14 cellular contexts compared by ENCODE assay signal in the genomic region with DNA sequence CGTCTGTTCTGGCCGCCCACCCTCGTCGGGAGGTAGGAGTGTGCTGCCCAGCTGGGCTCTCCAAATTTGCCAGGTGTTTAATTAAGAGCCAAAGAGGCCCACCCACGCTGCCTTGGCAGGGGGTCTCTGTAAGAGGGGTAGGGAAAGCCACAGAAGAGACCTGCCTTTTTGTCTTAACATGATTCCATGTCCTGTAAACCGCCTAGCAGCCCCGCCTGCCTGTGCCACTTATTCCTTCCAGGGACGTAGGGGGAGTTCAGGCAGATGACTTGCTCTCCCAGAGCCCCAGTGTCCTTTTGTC. TPM values are rescaled to one million over a fixed set of nuclear protein-coding genes. Genes with fewer than 3 reads are reported as not detected.
DNase-seq lines count a peak whose midpoint lies in the region; ATAC-seq and TF ChIP-seq lines count a peak whose summit lies in the region.
"Had no signal": no experiment of that assay in that cellular context is flagged by ENCODE, and none has a peak within 500 bp of the region (broad histone marks: within the 10 kb centered on the region; RNA-seq: fewer than 3 reads in every experiment).

No MANE protein-coding gene starts in this region.

- CTCF ChIA-PET in CD4-positive, alpha-beta memory T cell (lab: Charles Lee; ENCODE audit: partially characterized antibody), result no interaction called here
- CTCF ChIA-PET in MCF 10A (lab: Yijun Ruan, JAX), result interaction anchor here (0.6 to 8.8 kb wide), 4 partner anchors 13 to 116 kb away, joined by 3 to 84 read pairs (median 3); no protein-coding TSS in a partner anchor

- no peak overlapping the region for H3K4me3 ChIP-seq in CD4-positive, alpha-beta memory T cell (ENCODE audit: low read length in 2 of 2)
- 0 out of 2 replicates have a peak overlapping the region, but pooled peaks have one; percentile 87 for H3K4me3 ChIP-seq in HUES64 (ENCODE audit: low read length)
- H3K4me3 ChIP-seq: BLaER1 had no signal

- H3K27ac ChIP-seq in CD4-positive, alpha-beta memory T cell (ENCODE audit: low read depth, low read length), result no peak overlapping the region
- no peak overlapping the region for H3K27ac ChIP-seq in HUES64 (ENCODE audit: low read depth, low read length)
- H3K27ac ChIP-seq: BLaER1 had no signal

- BruUV-seq in MCF 10A (replicated peaks; lab: Mats Ljungman, UMichigan), result no TSS peak

- peaks cover 7 to 17% of the 10 kb centered on the region in 2 donors for H3K36me3 Mint-ChIP-seq in CD4-positive, alpha-beta memory T cell
- H3K36me3 Mint-ChIP-seq in MCF 10A (ENCODE audit: insufficient read depth, unreplicated experiment), result peaks cover 32% of the 10 kb centered on the region
- peaks cover 0 to 10% (median 6%) of the 10 kb centered on the region in 3 donors for H3K36me3 Mint-ChIP-seq in naive thymus-derived CD8-positive, alpha-beta T cell
- H3K36me3 Mint-ChIP-seq: activated naive CD8-positive, alpha-beta T cell treated with anti-CD3 and anti-CD28 coated beads, Interleukin-2, amount 10 ng/mL, durations not matched to agents 7 days and 5 days had no signal

- DNase-seq in CD4-positive, alpha-beta memory T cell, result no peak
- no peak for DNase-seq in MCF 10A (ENCODE audit: unreplicated experiment)
- no peak for DNase-seq in naive thymus-derived CD8-positive, alpha-beta T cell
- no peak for DNase-seq in NAMALWA (ENCODE audit: low spot score)
- no peak for DNase-seq in sciatic nerve (ENCODE audit: low spot score)
- DNase-seq: activated naive CD8-positive, alpha-beta T cell treated with anti-CD3 and anti-CD28 coated beads, Interleukin-2, amount 10 ng/mL, durations not matched to agents 7 days and 5 days; GF-D8; NCI-H1092 treated with DMSO at 0.1 percent for 48 hours; NCI-H526; SIG-M5 had no signal

- no peaks in the 10 kb centered on the region for H3K27me3 ChIP-seq in CD4-positive, alpha-beta memory T cell (ENCODE audit: insufficient read depth, low read length)
- H3K27me3 ChIP-seq in HUES64 (ENCODE audit: insufficient read depth, low read length), result peaks cover 14% of the 10 kb centered on the region
- H3K27me3 ChIP-seq: BLaER1 had no signal

- 49% methylated on average over 8 of the region's 8 CpGs for WGBS in HUES64

- H3K9me3 Mint-ChIP-seq in CD4-positive, alpha-beta memory T cell, result no peaks in the 10 kb centered on the region
- H3K9me3 Mint-ChIP-seq in MCF 10A (ENCODE audit: unreplicated experiment), result no peaks in the 10 kb centered on the region
- no peaks in the 10 kb centered on the region for H3K9me3 Mint-ChIP-seq in naive thymus-derived CD8-positive, alpha-beta T cell
- H3K9me3 Mint-ChIP-seq: activated naive CD8-positive, alpha-beta T cell treated with anti-CD3 and anti-CD28 coated beads, Interleukin-2, amount 10 ng/mL, durations not matched to agents 7 days and 5 days had no signal

- H3K4me3 Mint-ChIP-seq in CD4-positive, alpha-beta memory T cell, result peak overlapping the region in 7 of 8 donors; percentile 52 to 92 (median 86)
- H3K4me3 Mint-ChIP-seq in MCF 10A (ENCODE audit: unreplicated experiment), result peak overlapping the region; percentile 84
- peak overlapping the region in 9 of 10 donors; percentile 0 to 95 (median 90) for H3K4me3 Mint-ChIP-seq in naive thymus-derived CD8-positive, alpha-beta T cell

- peak overlapping the region in 2 of 7 donors; percentile 76 to 79 for H3K27ac Mint-ChIP-seq in CD4-positive, alpha-beta memory T cell
- H3K27ac Mint-ChIP-seq in MCF 10A (ENCODE audit: low read depth, unreplicated experiment), result no peak overlapping the region
- peak overlapping the region in 2 of 10 donors; percentile 17 to 68 for H3K27ac Mint-ChIP-seq in naive thymus-derived CD8-positive, alpha-beta T cell
- H3K27ac Mint-ChIP-seq: activated naive CD8-positive, alpha-beta T cell treated with anti-CD3 and anti-CD28 coated beads, Interleukin-2, amount 10 ng/mL, durations not matched to agents 7 days and 5 days had no signal

- peaks cover 12% of the 10 kb centered on the region for H3K4me1 ChIP-seq in CD4-positive, alpha-beta memory T cell (ENCODE audit: insufficient read depth, low read length)
- peaks cover 17% of the 10 kb centered on the region for H3K4me1 ChIP-seq in HUES64 (ENCODE audit: insufficient read depth, low read length)

- no peaks in the 10 kb centered on the region for H3K9me3 ChIP-seq in CD4-positive, alpha-beta memory T cell (ENCODE audit: control insufficient read depth in 1 of 2, low read length in 2 of 2)
- no peaks in the 10 kb centered on the region for H3K9me3 ChIP-seq in HUES64 (ENCODE audit: insufficient read depth, low read depth, low read length)
- H3K9me3 ChIP-seq: BLaER1 had no signal

- no peak for TF ChIP-seq CTCF in MCF 10A (IDR thresholded peaks at IDR 0.05; ENCODE audit: unreplicated experiment)

- intact Hi-C loops in CD4-positive, alpha-beta memory T cell (cut with micrococcal nuclease), result no loop called here
- intact Hi-C loops in MCF 10A (cut with micrococcal nuclease), result no loop called here
- intact Hi-C loops in sciatic nerve (cut with DNase I), result loop anchor here (5.0 kb wide), 1 partner anchor 106 kb away; a partner anchor contains a TSS

- peaks cover under 1% of the 10 kb centered on the region for H3K36me3 ChIP-seq in CD4-positive, alpha-beta memory T cell (ENCODE audit: insufficient read depth, low read length)
- peaks cover under 1% of the 10 kb centered on the region; the same call in 1 of the 2 replicates for H3K36me3 ChIP-seq in HUES64 (ENCODE audit: insufficient read depth, low read length)

- no peaks in the 10 kb centered on the region for H3K27me3 Mint-ChIP-seq in CD4-positive, alpha-beta memory T cell
- H3K27me3 Mint-ChIP-seq in MCF 10A (ENCODE audit: insufficient read depth, unreplicated experiment), result no peaks in the 10 kb centered on the region
- H3K27me3 Mint-ChIP-seq in naive thymus-derived CD8-positive, alpha-beta T cell, result peaks cover 0 to under 1% (median 0%) of the 10 kb centered on the region in 5 donors

- no peak overlapping the region for H3K9ac ChIP-seq in HUES64 (ENCODE audit: low read depth, low read length)
- H3K9ac ChIP-seq: BLaER1 had no signal

- peaks cover 10 to 37% (median 27%) of the 10 kb centered on the region in 4 donors for H3K4me1 Mint-ChIP-seq in CD4-positive, alpha-beta memory T cell
- H3K4me1 Mint-ChIP-seq in MCF 10A (ENCODE audit: insufficient read depth, unreplicated experiment), result peaks cover 11% of the 10 kb centered on the region
- H3K4me1 Mint-ChIP-seq in naive thymus-derived CD8-positive, alpha-beta T cell, result peaks cover 8 to 27% (median 17%) of the 10 kb centered on the region in 4 donors

- POLR2A ChIA-PET in CD4-positive, alpha-beta memory T cell (lab: Charles Lee; ENCODE audit: partially characterized antibody), result no interaction called here
- POLR2A ChIA-PET in MCF 10A (lab: Yijun Ruan, JAX), result interaction anchor here (2.0 to 7.8 kb wide), 5 partner anchors 8 to 108 kb away, joined by 7 to 115 read pairs (median 23); a partner anchor contains a TSS
- POLR2A ChIA-PET in naive thymus-derived CD8-positive, alpha-beta T cell (lab: Charles Lee), result no interaction called here

- no peak for ATAC-seq in naive thymus-derived CD8-positive, alpha-beta T cell
- no peak for ATAC-seq in sciatic nerve
- no peak for ATAC-seq in GM18520 (IDR thresholded peaks at IDR 0.05; ENCODE audit: unreplicated experiment)
- ATAC-seq in GM19351 (IDR thresholded peaks at IDR 0.05; ENCODE audit: unreplicated experiment), result no peak

RNA-seq across cellular contexts. Expression of a gene that starts 2.1 kb away (rescaled TPM):
- total RNA-seq in CD4-positive, alpha-beta memory T cell, result 10 to 100 TPM; 28.7 to 32.0 TPM
- 10 to 100 TPM; 38.7 to 38.8 TPM for polyA plus RNA-seq in CD4-positive, alpha-beta memory T cell
- polyA plus RNA-seq in HUES64 (2013, experiment 1 of 2), result 19.7 TPM
- 27.8 TPM for polyA plus RNA-seq in HUES64 (2013, experiment 2 of 2)
- total RNA-seq in MCF 10A (2022) (37.7 and 38.2 TPM in 2 replicates), sciatic nerve (76.0 TPM)
- 10 to 100 TPM; 25.2 to 27.8 TPM for total RNA-seq in naive thymus-derived CD8-positive, alpha-beta T cell
- polyA plus RNA-seq in naive thymus-derived CD8-positive, alpha-beta T cell, result 10 to 100 TPM; 26.7 to 32.9 (median 27.8) TPM

RNA-seq across cellular contexts. Expression of a gene that starts 31.2 kb away (rescaled TPM):
- 1 to 10 TPM; 1.3 to 1.7 TPM for total RNA-seq in CD4-positive, alpha-beta memory T cell
- polyA plus RNA-seq in CD4-positive, alpha-beta memory T cell, result 1 to 10 TPM in 1 of 2 donors, under 1 TPM in 1; 0.81 to 2.8 TPM
- polyA plus RNA-seq in HUES64 (2013, experiment 1 of 2), result 61.8 TPM
- polyA plus RNA-seq in HUES64 (2013, experiment 2 of 2), result 68.8 TPM
- 65.8 and 75.3 TPM in 2 replicates for total RNA-seq in MCF 10A (2022)
- 1 to 10 TPM in 1 of 2 experiments, under 1 TPM in 1; 0.85 to 1.3 TPM for total RNA-seq in naive thymus-derived CD8-positive, alpha-beta T cell
- polyA plus RNA-seq in naive thymus-derived CD8-positive, alpha-beta T cell, result under 1 TPM; 0.19 to 0.50 (median 0.44) TPM
- 1.4 TPM for total RNA-seq in sciatic nerve

RNA-seq across cellular contexts. Expression of a gene that starts 31.6 kb away (rescaled TPM):
- total RNA-seq in CD4-positive, alpha-beta memory T cell, result 10 to 100 TPM; 50.1 to 55.3 TPM
- polyA plus RNA-seq in CD4-positive, alpha-beta memory T cell, result 10 to 100 TPM; 40.9 to 48.0 TPM
- polyA plus RNA-seq in HUES64 (2013, experiment 1 of 2), result 49.2 TPM
- polyA plus RNA-seq in HUES64 (2013, experiment 2 of 2), result 50.8 TPM
- total RNA-seq in MCF 10A (2022) (30.1 and 35.1 TPM in 2 replicates), sciatic nerve (25.3 TPM)
- 10 to 100 TPM; 43.7 to 52.8 TPM for total RNA-seq in naive thymus-derived CD8-positive, alpha-beta T cell
- polyA plus RNA-seq in naive thymus-derived CD8-positive, alpha-beta T cell, result 10 to 100 TPM; 27.2 to 33.3 (median 27.7) TPM

RNA-seq across cellular contexts. Expression of a gene that starts 51.2 kb away (rescaled TPM):
- 10 to 100 TPM; 10.8 to 10.9 TPM for total RNA-seq in CD4-positive, alpha-beta memory T cell
- 1 to 10 TPM; 3.3 to 4.9 TPM for polyA plus RNA-seq in CD4-positive, alpha-beta memory T cell
- not detected for polyA plus RNA-seq in HUES64 (2013, experiment 1 of 2)
- polyA plus RNA-seq in HUES64 (2013, experiment 2 of 2), result not detected
- total RNA-seq in MCF 10A (2022), result not detected in 2 replicates
- 10 to 100 TPM; 11.6 to 12.9 TPM for total RNA-seq in naive thymus-derived CD8-positive, alpha-beta T cell
- 10 to 100 TPM in 1 of 3 donors, 1 to 10 TPM in 2; 5.5 to 11.2 (median 7.1) TPM for polyA plus RNA-seq in naive thymus-derived CD8-positive, alpha-beta T cell
- 2.4 TPM for total RNA-seq in sciatic nerve

Comparison
In these comparisons a context has a peak if more than half of its experiments do, and no peak if none do; other contexts are left out.
1. RNA of a gene that starts 31.2 kb away (total RNA-seq): 65.8 to 75.3 TPM in MCF 10A; 1.3 to 1.7 TPM in CD4-positive, alpha-beta memory T cell, 1.4 TPM in sciatic nerve (single experiment) and 0.85 to 1.3 TPM in naive thymus-derived CD8-positive, alpha-beta T cell; every median in the first group is over 10 times any median in the second.
2. Peak in every context shown above with its lines, with median percentiles within 50 percentile points of each other: H3K4me3 Mint-ChIP-seq.